ENCODE assay signal across 19 cellular contexts in the genomic region with DNA sequence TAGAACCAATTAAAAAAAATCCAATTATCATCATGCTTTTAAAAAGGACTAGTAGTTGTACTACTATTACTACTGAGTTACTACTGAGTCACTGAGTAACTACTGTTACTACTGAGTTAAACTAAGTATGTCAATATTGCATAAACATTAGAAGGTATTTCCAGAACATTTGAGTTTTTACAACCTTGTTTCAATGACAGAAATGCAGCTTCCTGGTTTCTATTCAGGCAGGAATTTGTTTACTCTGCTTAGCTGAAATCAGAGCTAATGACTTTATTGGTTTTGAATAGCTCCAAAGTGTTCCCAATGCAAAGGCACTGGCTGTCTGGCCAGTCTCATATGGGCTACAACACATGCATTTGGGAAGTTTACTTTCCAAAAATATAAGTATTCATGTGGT. TPM values are rescaled to one million over a fixed set of nuclear protein-coding genes. Genes with fewer than 3 reads are reported as not detected.
"Had no signal": no experiment of that assay in that cellular context is flagged by ENCODE, and none has a peak within 500 bp of the region (broad histone marks: within the 10 kb centered on the region; RNA-seq: fewer than 3 reads in every experiment).

No MANE protein-coding gene starts in this region.

- H3K4me3 ChIP-seq: ascending aorta, breast epithelium, hepatocyte, left lung, smooth muscle cell, stomach, vagina had no signal

- H2AFZ ChIP-seq: hepatocyte had no signal

- H3K9me3 ChIP-seq: ascending aorta, breast epithelium, stomach, vagina had no signal

- H3K4me1 ChIP-seq: ascending aorta, breast epithelium, foreskin keratinocyte, left lung, stomach, vagina had no signal

- DNase-seq: activated CD4-positive, alpha-beta T cell treated with anti-CD3 and anti-CD28 coated beads, Interleukin-2, amount 50 U/mL, for 1 hour; activated CD8-positive, alpha-beta memory T cell treated with anti-CD3 and anti-CD28 coated beads, Interleukin-2, amount 50 U/mL, for 4 hours; activated gamma-delta T cell; cortex of kidney; effector CD4-positive, alpha-beta T cell; foreskin keratinocyte; islet precursor cell; left lung; mammary epithelial cell; right cardiac atrium; stimulated activated CD4-positive, alpha-beta T cell treated with anti-CD3 and anti-CD28 coated beads, Interleukin-4, amount 100 ng/mL, for 24 hours; stomach; trophoblast cell had no signal

- H3K27me3 ChIP-seq: ascending aorta, foreskin keratinocyte, hepatocyte, left lung, stomach, vagina had no signal

- H3K36me3 ChIP-seq: ascending aorta, breast epithelium, left lung, stomach, vagina had no signal

- H3K4me2 ChIP-seq: hepatocyte, smooth muscle cell had no signal

- H3K27ac ChIP-seq: ascending aorta, breast epithelium, foreskin keratinocyte, hepatocyte, left lung, stomach, vagina had no signal

RNA-seq across cellular contexts. Expression of a gene that starts 12.1 kb away (rescaled TPM):
- total RNA-seq: T-helper 1 cell treated with Interleukin-12 subunit alpha and Interleukin-12 subunit beta and Interleukin-4 antibody, amounts not matched to agents 30 ng/mL and 1 ng/mL, for 36 hours had no signal
